Comparison of ENCODE assay signal across 1 cellular context in genomic region chr13:68261105-68261504, GRCh38.
TF ChIP-seq lines count a peak whose summit lies in the region.

No MANE protein-coding gene starts in this region.

TF ChIP-seq in SK-N-SH treated with all-trans-retinoic acid at 6 μM for 48 hours, 23 proteins besides CTCF, POLR2A, EP300 and RAD21 (continued from another document):
- TF ChIP-seq CREB5 (CRISPR knock-in tag; IDR thresholded peaks at IDR 0.05; ENCODE audit: low read depth) (no peak), TOX (CRISPR knock-in tag; IDR thresholded peaks at IDR 0.05; ENCODE audit: borderline replicate concordance) (no peak), ZFP30 (CRISPR knock-in tag; IDR thresholded peaks at IDR 0.05) (no peak), ZNF70 (CRISPR knock-in tag; IDR thresholded peaks at IDR 0.05) (no peak), TSHZ2 (CRISPR knock-in tag; IDR thresholded peaks at IDR 0.05) (no peak), POU6F1 (CRISPR knock-in tag; IDR thresholded peaks at IDR 0.05; ENCODE audit: borderline replicate concordance, low read depth) (no peak)
TF ChIP-seq in SK-N-SH treated with all-trans-retinoic acid at 6 μM for 48 hours: peak in this region for 0.
